7 cellular contexts compared by ENCODE assay signal in genomic region chr2:1538663-1539062, GRCh38.
A peak's percentile ranks its signal among the peaks of the same experiment; 100 is the strongest.
DNase-seq lines count a peak whose midpoint lies in the region; ATAC-seq and TF ChIP-seq lines count a peak whose summit lies in the region.

No MANE protein-coding gene starts in this region.

- H2BK5ac ChIP-seq in mesenchymal stem cell (ENCODE audit: low read depth, low read length, poor library complexity, severe bottlenecking), result no peak overlapping the region

- H3K4me2 ChIP-seq in mesenchymal stem cell (ENCODE audit: low read length, poor library complexity, severe bottlenecking), result no peak overlapping the region
- H3K4me2 ChIP-seq in MM.1S (ENCODE audit: low read depth, low read length), result no peak overlapping the region

- H3K4me1 ChIP-seq in mesenchymal stem cell (ENCODE audit: control insufficient read depth, insufficient read depth, low read depth, low read length), result no peaks in the 10 kb centered on the region
- no peaks in the 10 kb centered on the region for H3K4me1 ChIP-seq in MM.1S (ENCODE audit: low read length)
- H3K4me1 ChIP-seq in ascending aorta, result no peaks in the 10 kb centered on the region

- no peaks in the 10 kb centered on the region for H3K9me3 ChIP-seq in mesenchymal stem cell (ENCODE audit: control insufficient read depth, low read length)
- no peaks in the 10 kb centered on the region for H3K9me3 ChIP-seq in MM.1S (replicated peaks; ENCODE audit: insufficient read depth, low read length)
- no peaks in the 10 kb centered on the region for H3K9me3 ChIP-seq in ascending aorta

- H3K27me3 ChIP-seq in mesenchymal stem cell (ENCODE audit: control insufficient read depth in 1 of 2, insufficient read depth in 1 of 2, low read length in 2 of 2) (peaks cover 0 to 28% of the 10 kb centered on the region in 2 experiments), MM.1S (replicated peaks; ENCODE audit: insufficient read depth, low read length) (no peaks in the 10 kb centered on the region), ascending aorta (no peaks in the 10 kb centered on the region)

- H3K36me3 ChIP-seq in mesenchymal stem cell (ENCODE audit: control insufficient read depth in 1 of 2, insufficient read depth in 2 of 2, low read depth in 1 of 2, low read length in 2 of 2) (peaks cover 0 to 3% of the 10 kb centered on the region in 2 experiments), MM.1S (replicated peaks; ENCODE audit: insufficient read depth, low read length) (no peaks in the 10 kb centered on the region), ascending aorta (no peaks in the 10 kb centered on the region)

- no peak overlapping the region for H3K18ac ChIP-seq in mesenchymal stem cell (ENCODE audit: low read depth in 1 of 2, low read length in 2 of 2)

- no peaks in the 10 kb centered on the region for H3K79me1 ChIP-seq in mesenchymal stem cell (replicated peaks; ENCODE audit: low read length, poor library complexity, severe bottlenecking)

- H3K4ac ChIP-seq in mesenchymal stem cell (ENCODE audit: low read depth in 1 of 2, low read length in 2 of 2), result no peak overlapping the region

- H4K20me1 ChIP-seq in MM.1S (ENCODE audit: insufficient read depth, low read length), result no peaks in the 10 kb centered on the region

- peak; percentile 42 for DNase-seq in DMS153 (lab: John Stamatoyannopoulos, UW)
- DNase-seq in mesenchymal stem cell, result peak; percentile 45
- DNase-seq in MM.1S, result no peak
- DNase-seq in ascending aorta (ENCODE audit: low spot score in 2 of 2), result no peak

- H3K9me2 ChIP-seq in MM.1S (replicated peaks; ENCODE audit: insufficient read depth, low read length), result no peaks in the 10 kb centered on the region

- 37% methylated on average over 10 of the region's 10 CpGs for WGBS in mesenchymal stem cell

- peak; percentile 31 for TF ChIP-seq RAD21 in Ishikawa (IDR thresholded peaks at IDR 0.05; ENCODE audit: low read depth)

- TF ChIP-seq EP300 in Ishikawa (IDR thresholded peaks at IDR 0.05; ENCODE audit: borderline replicate concordance), result no peak

- H3K9ac ChIP-seq in mesenchymal stem cell (ENCODE audit: low read length), result no peak overlapping the region
- H3K9ac ChIP-seq in MM.1S (ENCODE audit: low read length), result no peak overlapping the region

- TF ChIP-seq CTCF in WI38 (IDR thresholded peaks at IDR 0.05; ENCODE audit: low read depth, low read length) (peak; percentile 42; the same call in 1 of the 2 replicates), MM.1S (IDR thresholded peaks at IDR 0.05; ENCODE audit: low read length) (no peak), ascending aorta (IDR thresholded peaks at IDR 0.05) (no peak)

- H3K79me2 ChIP-seq in MM.1S (ENCODE audit: low read length), result no peaks in the 10 kb centered on the region

- H2BK12ac ChIP-seq in mesenchymal stem cell (ENCODE audit: low read length in 2 of 2), result no peak overlapping the region

- no peak overlapping the region for H2AK5ac ChIP-seq in mesenchymal stem cell (ENCODE audit: low read length, severe bottlenecking)

- H2BK15ac ChIP-seq in mesenchymal stem cell (ENCODE audit: low read depth, poor library complexity, severe bottlenecking), result no peak overlapping the region

- H3F3A ChIP-seq in MM.1S (ENCODE audit: insufficient read depth, low read length), result no peaks in the 10 kb centered on the region

- H2AFZ ChIP-seq in mesenchymal stem cell (ENCODE audit: low read depth, low read length) (no peak overlapping the region), MM.1S (ENCODE audit: low read length) (no peak overlapping the region)

- H4K91ac ChIP-seq in mesenchymal stem cell (ENCODE audit: low read length), result no peak overlapping the region

- H3K14ac ChIP-seq in mesenchymal stem cell (ENCODE audit: low read length in 2 of 2), result no peak overlapping the region

- H2BK120ac ChIP-seq in mesenchymal stem cell (ENCODE audit: low read depth, low read length), result no peak overlapping the region

- no peak overlapping the region for H3K23ac ChIP-seq in mesenchymal stem cell (ENCODE audit: low read length in 2 of 2)

- H3K27ac ChIP-seq in mesenchymal stem cell (ENCODE audit: low read length, poor library complexity, severe bottlenecking) (no peak overlapping the region), MM.1S (ENCODE audit: low read length) (no peak overlapping the region), ascending aorta (no peak overlapping the region)

- intact Hi-C loops in ascending aorta (cut with DNase I), result no loop called here

- H3K4me3 ChIP-seq in WI38 (ENCODE audit: low read depth, low read length), result no peak overlapping the region
- no peak overlapping the region for H3K4me3 ChIP-seq in mesenchymal stem cell (ENCODE audit: insufficient read depth in 1 of 2, low read depth in 1 of 2, low read length in 2 of 2)
- H3K4me3 ChIP-seq in MM.1S (ENCODE audit: low read length), result no peak overlapping the region
- no peak overlapping the region for H3K4me3 ChIP-seq in ascending aorta

- H4K8ac ChIP-seq in mesenchymal stem cell (ENCODE audit: low read length), result no peak overlapping the region

- ATAC-seq in GM21447 (IDR thresholded peaks at IDR 0.05; ENCODE audit: unreplicated experiment), result no peak

TF ChIP-seq in Ishikawa, 13 proteins besides CTCF, POLR2A, EP300 and RAD21:
- no peak for TF ChIP-seq ZBTB7A (IDR thresholded peaks at IDR 0.05; ENCODE audit: low read depth)
- TF ChIP-seq TEAD4 (IDR thresholded peaks at IDR 0.05), result no peak
- TF ChIP-seq TAF1 (IDR thresholded peaks at IDR 0.05; ENCODE audit: low read depth), result no peak
- TF ChIP-seq CREB1 (IDR thresholded peaks at IDR 0.05; ENCODE audit: low read depth), result no peak
- TF ChIP-seq NFIC (IDR thresholded peaks at IDR 0.05), result no peak
- no peak for TF ChIP-seq TCF12 (IDR thresholded peaks at IDR 0.05; ENCODE audit: low read depth)
- no peak for TF ChIP-seq REST (IDR thresholded peaks at IDR 0.05; ENCODE audit: low read depth)
- TF ChIP-seq, protein P1, sequence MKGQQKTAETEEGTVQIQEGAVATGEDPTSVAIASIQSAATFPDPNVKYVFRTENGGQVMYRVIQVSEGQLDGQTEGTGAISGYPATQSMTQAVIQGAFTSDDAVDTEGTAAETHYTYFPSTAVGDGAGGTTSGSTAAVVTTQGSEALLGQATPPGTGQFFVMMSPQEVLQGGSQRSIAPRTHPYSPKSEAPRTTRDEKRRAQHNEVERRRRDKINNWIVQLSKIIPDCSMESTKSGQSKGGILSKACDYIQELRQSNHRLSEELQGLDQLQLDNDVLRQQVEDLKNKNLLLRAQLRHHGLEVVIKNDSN (IDR thresholded peaks at IDR 0.05), result no peak
- TF ChIP-seq EGR1 (IDR thresholded peaks at IDR 0.05), result no peak
- no peak for TF ChIP-seq MAX (IDR thresholded peaks at IDR 0.05)
- no peak for TF ChIP-seq FOXM1 (IDR thresholded peaks at IDR 0.05; ENCODE audit: borderline replicate concordance, low read depth)
- TF ChIP-seq YY1 (IDR thresholded peaks at IDR 0.05; ENCODE audit: low read depth), result no peak
- TF ChIP-seq CEBPB (IDR thresholded peaks at IDR 0.05), result no peak

Comparison
In these comparisons a context has a peak if more than half of its experiments do, and no peak if none do; other contexts are left out.
1. DNase-seq: peak in DMS153 (single experiment) and mesenchymal stem cell (single experiment); none in MM.1S (single experiment) and ascending aorta (0 of 2).